Comparison of ENCODE assay signal across 28 cellular contexts in the genomic region with DNA sequence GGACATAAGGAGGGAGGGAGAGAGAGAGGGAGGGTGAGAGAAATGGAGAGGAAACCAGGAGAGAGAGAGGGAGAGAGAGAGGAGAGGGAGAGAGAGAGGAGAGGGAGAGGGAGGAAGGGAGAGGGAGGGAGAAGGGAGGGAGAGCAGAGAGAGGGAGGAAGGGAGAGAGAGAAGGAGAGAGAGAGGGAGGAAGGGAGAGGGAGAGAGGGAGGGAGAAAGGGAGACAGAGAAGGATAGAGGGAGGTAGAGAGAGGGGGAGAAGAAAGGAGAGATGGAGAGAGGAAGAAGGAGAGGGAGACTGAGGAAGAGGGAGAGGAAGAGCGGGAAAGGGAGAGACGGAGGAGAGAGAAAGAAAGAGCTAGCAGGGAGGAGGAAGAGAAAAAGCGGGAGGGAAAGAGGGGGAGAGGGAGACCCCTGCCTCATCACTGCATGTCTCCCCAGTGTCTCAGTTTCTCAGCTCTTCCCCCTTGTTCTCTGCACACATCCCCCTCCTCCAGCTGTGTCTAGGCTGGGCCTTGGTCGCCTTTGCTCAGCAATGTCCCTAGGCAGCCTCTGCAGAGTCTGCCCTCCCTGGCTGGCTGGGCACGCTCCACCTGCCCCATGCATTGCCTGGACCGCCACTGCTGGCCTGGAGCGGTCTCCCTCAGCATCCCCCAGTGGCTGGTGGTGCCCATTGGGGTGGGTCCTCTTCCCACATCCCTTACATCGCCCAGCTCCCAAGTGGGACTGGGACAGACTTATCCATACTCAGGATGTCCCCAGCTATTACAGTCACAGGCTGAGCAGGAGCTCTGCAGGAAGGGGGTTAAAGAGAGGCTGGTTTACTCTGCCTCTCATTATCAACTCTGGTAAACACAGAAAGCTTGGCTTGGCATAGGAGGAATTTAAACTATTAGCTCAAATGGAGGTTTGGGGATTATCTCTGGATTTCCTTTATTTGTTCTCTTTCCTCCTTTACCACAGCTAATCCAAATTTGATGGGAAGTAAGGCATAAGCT.
"Had no signal": no experiment of that assay in that cellular context is flagged by ENCODE, and none has a peak within 500 bp of the region (broad histone marks: within the 10 kb centered on the region; RNA-seq: fewer than 3 reads in every experiment).

No MANE protein-coding gene starts in this region.

- H3K27ac Mint-ChIP-seq: activated naive CD8-positive, alpha-beta T cell treated with anti-CD3 and anti-CD28 coated beads for 36 hours; activated T-helper 2 cell treated with anti-CD3 and anti-CD28 coated beads, Interferon-gamma antibody, Interleukin-2, Interleukin-4, amounts not matched to agents 10 μg/mL and 5 μg/mL and 100 μg/mL, durations not matched to agents 14 hours and 24 hours and 36 hours; memory B cell; T-helper 1 cell treated with Interleukin-12 subunit alpha and Interleukin-12 subunit beta and Interleukin-4 antibody, amounts not matched to agents 30 μg/mL and 1 μg/mL, for 36 hours had no signal

- H3K9me3 Mint-ChIP-seq: activated T-helper 2 cell treated with anti-CD3 and anti-CD28 coated beads, Interferon-gamma antibody, Interleukin-2, Interleukin-4, amounts not matched to agents 10 μg/mL and 5 μg/mL and 100 μg/mL, durations not matched to agents 14 hours and 24 hours and 36 hours; T-helper 1 cell treated with Interleukin-12 subunit alpha and Interleukin-12 subunit beta and Interleukin-4 antibody, amounts not matched to agents 30 μg/mL and 1 μg/mL, for 36 hours had no signal

- DNase-seq: activated CD4-positive, alpha-beta T cell treated with anti-CD3 and anti-CD28 coated beads for 4 hours; activated CD4-positive, alpha-beta T cell treated with anti-CD3 and anti-CD28 coated beads, Interleukin-2, amount 50 U/mL, for 48 hours; activated CD4-positive, CD25-positive, alpha-beta regulatory T cell; activated CD8-positive, alpha-beta memory T cell treated with anti-CD3 and anti-CD28 coated beads, Interleukin-2, amount 50 U/mL, for 48 hours; activated naive CD4-positive, alpha-beta T cell; activated naive CD8-positive, alpha-beta T cell treated with anti-CD3 and anti-CD28 coated beads for 36 hours; activated T-cell treated with anti-CD3 and anti-CD28 coated beads, Interleukin-2, amount 50 U/mL, for 4 hours; amygdala; body of pancreas; caudate nucleus; dermis blood vessel endothelial cell; effector CD8-positive, alpha-beta T cell; gastrocnemius medialis; hippocampal formation; left cardiac atrium; mucosa of descending colon; naive B cell; ovary; stimulated activated CD4-positive, alpha-beta T cell treated with anti-CD3 and anti-CD28 coated beads, Interleukin-1b, Interleukin-23, amount 100 ng/mL, for 48 hours; testis; trophoblast cell had no signal

- H3K27ac ChIP-seq: body of pancreas, gastrocnemius medialis, ovary, prostate gland, right atrium auricular region, testis, vagina had no signal

- H3K4me3 ChIP-seq: body of pancreas, gastrocnemius medialis, mucosa of descending colon, ovary, prostate gland, right atrium auricular region, testis, vagina had no signal

- H3K27me3 Mint-ChIP-seq: activated naive CD8-positive, alpha-beta T cell treated with anti-CD3 and anti-CD28 coated beads for 36 hours had no signal

- H3K4me1 ChIP-seq: gastrocnemius medialis, prostate gland, right atrium auricular region, testis had no signal

- H3K4me3 Mint-ChIP-seq: activated naive CD8-positive, alpha-beta T cell treated with anti-CD3 and anti-CD28 coated beads for 36 hours; activated T-cell treated with anti-CD3 and anti-CD28 coated beads, Interleukin-2, amount 50 U/mL, for 4 hours; memory B cell; naive B cell; T-helper 1 cell treated with Interleukin-12 subunit alpha and Interleukin-12 subunit beta and Interleukin-4 antibody, amounts not matched to agents 30 μg/mL and 1 μg/mL, for 36 hours had no signal

- FAIRE-seq: islet of Langerhans had no signal

- H3K27me3 ChIP-seq: body of pancreas, gastrocnemius medialis, ovary, right atrium auricular region, testis, vagina had no signal

- H3K36me3 ChIP-seq: gastrocnemius medialis, ovary, prostate gland, right atrium auricular region, vagina had no signal

- H3K4me1 Mint-ChIP-seq: activated naive CD8-positive, alpha-beta T cell treated with anti-CD3 and anti-CD28 coated beads for 36 hours; memory B cell; naive B cell had no signal

- ATAC-seq: activated T-cell treated with anti-CD3 and anti-CD28 coated beads, Interleukin-2, amount 50 U/mL, for 4 hours; body of pancreas; gastrocnemius medialis; left cardiac atrium; mucosa of descending colon had no signal

- H3K9me3 ChIP-seq: body of pancreas, gastrocnemius medialis, mucosa of descending colon, ovary, prostate gland, right atrium auricular region, testis, vagina had no signal

- H3K36me3 Mint-ChIP-seq: activated naive CD8-positive, alpha-beta T cell treated with anti-CD3 and anti-CD28 coated beads for 36 hours had no signal
